In genomic region chr11:59555601-59556114, GRCh38 we compare ENCODE assay signal across 9 cellular contexts. TPM values are rescaled to one million over a fixed set of nuclear protein-coding genes. Genes with fewer than 3 reads are reported as not detected.
DNase-seq lines count a peak whose midpoint lies in the region; ATAC-seq and TF ChIP-seq lines count a peak whose summit lies in the region.
"Had no signal": no experiment of that assay in that cellular context is flagged by ENCODE, and none has a peak within 500 bp of the region (broad histone marks: within the 10 kb centered on the region; RNA-seq: fewer than 3 reads in every experiment).

No MANE protein-coding gene starts in this region.

- H3K27ac ChIP-seq in right atrium auricular region, result peak overlapping the region; percentile 56 to 70
- peak overlapping the region; percentile 56 for H3K27ac ChIP-seq in lower lobe of right lung
- peak overlapping the region; percentile 55 for H3K27ac ChIP-seq in vagina

- H3K27me3 ChIP-seq in right atrium auricular region (no peaks in the 10 kb centered on the region), lower lobe of right lung (ENCODE audit: low read depth) (no peaks in the 10 kb centered on the region), vagina (no peaks in the 10 kb centered on the region)

- H3K36me3 ChIP-seq in right atrium auricular region (no peaks in the 10 kb centered on the region), lower lobe of right lung (no peaks in the 10 kb centered on the region), vagina (no peaks in the 10 kb centered on the region)

- no peak for TF ChIP-seq POLR2A in vagina (IDR thresholded peaks at IDR 0.05)

- peaks cover 0 to 29% of the 10 kb centered on the region in 2 donors for H3K4me1 ChIP-seq in right atrium auricular region
- H3K4me1 ChIP-seq in lower lobe of right lung, result peaks cover 43% of the 10 kb centered on the region
- peaks cover 13% of the 10 kb centered on the region for H3K4me1 ChIP-seq in vagina

- intact Hi-C loops in left cardiac atrium (cut with DNase I) (no loop called here), lower lobe of right lung (cut with DNase I) (no loop called here), vagina (cut with DNase I) (no loop called here)

- DNase-seq in right atrium auricular region (ENCODE audit: low spot score) (no peak), left cardiac atrium (no peak), astrocyte of the cerebellum (ENCODE audit: low read depth) (no peak), lower lobe of right lung (no peak), vagina (ENCODE audit: extremely low spot score in 2 of 2) (no peak), NCI-H2081 treated with DMSO at 0.1 percent for 48 hours (lab: John Stamatoyannopoulos, UW) (no peak)

- peak overlapping the region; percentile 35 to 47 for H3K4me3 ChIP-seq in right atrium auricular region
- H3K4me3 ChIP-seq in astrocyte of the cerebellum (ENCODE audit: low read depth, low read length), result peak overlapping the region; percentile 49
- peak overlapping the region; percentile 45 for H3K4me3 ChIP-seq in lower lobe of right lung
- peak overlapping the region; percentile 14 to 31 for H3K4me3 ChIP-seq in vagina

- no peak for ATAC-seq in left cardiac atrium
- no peak for ATAC-seq in lower lobe of right lung
- ATAC-seq in HG02870 (IDR thresholded peaks at IDR 0.05; ENCODE audit: unreplicated experiment), result no peak
- no peak for ATAC-seq in GM18870 (IDR thresholded peaks at IDR 0.05; ENCODE audit: unreplicated experiment)

- TF ChIP-seq CTCF in right atrium auricular region (IDR thresholded peaks at IDR 0.05) (no peak), astrocyte of the cerebellum (IDR thresholded peaks at IDR 0.05; ENCODE audit: low read depth, low read length, missing control alignments) (no peak), lower lobe of right lung (IDR thresholded peaks at IDR 0.05) (no peak), vagina (IDR thresholded peaks at IDR 0.05) (no peak)

- no peaks in the 10 kb centered on the region for H3K9me3 ChIP-seq in right atrium auricular region
- no peaks in the 10 kb centered on the region for H3K9me3 ChIP-seq in lower lobe of right lung
- no peaks in the 10 kb centered on the region for H3K9me3 ChIP-seq in vagina

- in situ Hi-C loops in astrocyte of the cerebellum (cut with HindIII; ENCODE audit: low sequenced_read_pairs), result no loop called here

RNA-seq across cellular contexts. Expression of gene OR4D9, which starts 44.3 kb away (rescaled TPM):
- total RNA-seq in right atrium auricular region, result not detected
- total RNA-seq in left cardiac atrium, result not detected
- total RNA-seq in lower lobe of right lung, result not detected
- total RNA-seq in vagina, result not detected
- total RNA-seq: SK-MEL-5 had no signal

RNA-seq across cellular contexts. Expression of gene OR4D11, which starts 52.3 kb away (rescaled TPM):
- total RNA-seq in right atrium auricular region (not detected), left cardiac atrium (not detected), lower lobe of right lung (not detected), vagina (not detected)
- total RNA-seq: SK-MEL-5 had no signal

RNA-seq across cellular contexts. Expression of gene OSBP, which starts 59.9 kb away (rescaled TPM):
- total RNA-seq in right atrium auricular region, result 10 to 100 TPM; 24.8 to 25.7 TPM
- 10 to 100 TPM; 31.7 to 37.8 TPM for total RNA-seq in left cardiac atrium
- 37.7 TPM for total RNA-seq in lower lobe of right lung
- 40.5 TPM for total RNA-seq in vagina
